ENCODE assay signal across 1 cellular context in genomic region chr7:75732764-75733630, GRCh38.
TF ChIP-seq lines count a peak whose summit lies in the region.

No MANE protein-coding gene starts in this region.

TF ChIP-seq in K562, 482 proteins besides CTCF, POLR2A, EP300 and RAD21 (continued from another document):
- TF ChIP-seq, protein P1, sequence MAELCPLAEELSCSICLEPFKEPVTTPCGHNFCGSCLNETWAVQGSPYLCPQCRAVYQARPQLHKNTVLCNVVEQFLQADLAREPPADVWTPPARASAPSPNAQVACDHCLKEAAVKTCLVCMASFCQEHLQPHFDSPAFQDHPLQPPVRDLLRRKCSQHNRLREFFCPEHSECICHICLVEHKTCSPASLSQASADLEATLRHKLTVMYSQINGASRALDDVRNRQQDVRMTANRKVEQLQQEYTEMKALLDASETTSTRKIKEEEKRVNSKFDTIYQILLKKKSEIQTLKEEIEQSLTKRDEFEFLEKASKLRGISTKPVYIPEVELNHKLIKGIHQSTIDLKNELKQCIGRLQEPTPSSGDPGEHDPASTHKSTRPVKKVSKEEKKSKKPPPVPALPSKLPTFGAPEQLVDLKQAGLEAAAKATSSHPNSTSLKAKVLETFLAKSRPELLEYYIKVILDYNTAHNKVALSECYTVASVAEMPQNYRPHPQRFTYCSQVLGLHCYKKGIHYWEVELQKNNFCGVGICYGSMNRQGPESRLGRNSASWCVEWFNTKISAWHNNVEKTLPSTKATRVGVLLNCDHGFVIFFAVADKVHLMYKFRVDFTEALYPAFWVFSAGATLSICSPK (IDR thresholded peaks at IDR 0.05; ENCODE audit: borderline replicate concordance) = 0 out of 2 replicates have a peak, but pooled peaks have one; percentile 84
- no peak for TF ChIP-seq ZNF143 (CRISPR knock-in tag; IDR thresholded peaks at IDR 0.05)
- TF ChIP-seq, protein P2, sequence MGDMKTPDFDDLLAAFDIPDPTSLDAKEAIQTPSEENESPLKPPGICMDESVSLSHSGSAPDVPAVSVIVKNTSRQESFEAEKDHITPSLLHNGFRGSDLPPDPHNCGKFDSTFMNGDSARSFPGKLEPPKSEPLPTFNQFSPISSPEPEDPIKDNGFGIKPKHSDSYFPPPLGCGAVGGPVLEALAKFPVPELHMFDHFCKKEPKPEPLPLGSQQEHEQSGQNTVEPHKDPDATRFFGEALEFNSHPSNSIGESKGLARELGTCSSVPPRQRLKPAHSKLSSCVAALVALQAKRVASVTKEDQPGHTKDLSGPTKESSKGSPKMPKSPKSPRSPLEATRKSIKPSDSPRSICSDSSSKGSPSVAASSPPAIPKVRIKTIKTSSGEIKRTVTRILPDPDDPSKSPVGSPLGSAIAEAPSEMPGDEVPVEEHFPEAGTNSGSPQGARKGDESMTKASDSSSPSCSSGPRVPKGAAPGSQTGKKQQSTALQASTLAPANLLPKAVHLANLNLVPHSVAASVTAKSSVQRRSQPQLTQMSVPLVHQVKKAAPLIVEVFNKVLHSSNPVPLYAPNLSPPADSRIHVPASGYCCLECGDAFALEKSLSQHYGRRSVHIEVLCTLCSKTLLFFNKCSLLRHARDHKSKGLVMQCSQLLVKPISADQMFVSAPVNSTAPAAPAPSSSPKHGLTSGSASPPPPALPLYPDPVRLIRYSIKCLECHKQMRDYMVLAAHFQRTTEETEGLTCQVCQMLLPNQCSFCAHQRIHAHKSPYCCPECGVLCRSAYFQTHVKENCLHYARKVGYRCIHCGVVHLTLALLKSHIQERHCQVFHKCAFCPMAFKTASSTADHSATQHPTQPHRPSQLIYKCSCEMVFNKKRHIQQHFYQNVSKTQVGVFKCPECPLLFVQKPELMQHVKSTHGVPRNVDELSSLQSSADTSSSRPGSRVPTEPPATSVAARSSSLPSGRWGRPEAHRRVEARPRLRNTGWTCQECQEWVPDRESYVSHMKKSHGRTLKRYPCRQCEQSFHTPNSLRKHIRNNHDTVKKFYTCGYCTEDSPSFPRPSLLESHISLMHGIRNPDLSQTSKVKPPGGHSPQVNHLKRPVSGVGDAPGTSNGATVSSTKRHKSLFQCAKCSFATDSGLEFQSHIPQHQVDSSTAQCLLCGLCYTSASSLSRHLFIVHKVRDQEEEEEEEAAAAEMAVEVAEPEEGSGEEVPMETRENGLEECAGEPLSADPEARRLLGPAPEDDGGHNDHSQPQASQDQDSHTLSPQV (IDR thresholded peaks at IDR 0.05) = peak; percentile 68; the same call in 1 of the 2 replicates
- peak; percentile 55; the same call in 1 of the 2 replicates for TF ChIP-seq ARID1B (IDR thresholded peaks at IDR 0.05)
- TF ChIP-seq TEAD4 (IDR thresholded peaks at IDR 0.05; ENCODE audit: low read length) = peak; percentile 16; the same call in 1 of the 2 replicates
- no peak for TF ChIP-seq TEAD4 (CRISPR knock-in tag; IDR thresholded peaks at IDR 0.05; ENCODE audit: borderline replicate concordance)
- TF ChIP-seq FOSL1 (tag; conservative IDR thresholded peaks at IDR 0.05) = peak; percentile 38; the same call in 1 of the 2 replicates
- no peak for TF ChIP-seq TRIM28 (IDR thresholded peaks at IDR 0.05)
- TF ChIP-seq SMARCA4 (IDR thresholded peaks at IDR 0.05) = peak; percentile 50; the same call in 1 of the 2 replicates
- 0 out of 2 replicates have a peak, but pooled peaks have one; percentile 60 for TF ChIP-seq ZNF395 (CRISPR knock-in tag; IDR thresholded peaks at IDR 0.05)
- TF ChIP-seq ZNF740 (CRISPR knock-in tag; IDR thresholded peaks at IDR 0.05) = no peak
- TF ChIP-seq ZNF740 (tag; IDR thresholded peaks at IDR 0.05) = no peak
- TF ChIP-seq HDAC1 (IDR thresholded peaks at IDR 0.05) = peak in 1 of 2 experiments; percentile 7; a peak in 1 of 4 replicates
- TF ChIP-seq ATF3 (IDR thresholded peaks at IDR 0.05) = peak; percentile 64
- no peak for TF ChIP-seq ATF3 (CRISPR knock-in tag; conservative IDR thresholded peaks at IDR 0.05)
- TF ChIP-seq BHLHE40 (IDR thresholded peaks at IDR 0.05; ENCODE audit: low read length) = peak; percentile 61
- no peak for TF ChIP-seq TCF7L2 (IDR thresholded peaks at IDR 0.05; ENCODE audit: low read depth, low read length)
- TF ChIP-seq CXXC5 (CRISPR knock-in tag; IDR thresholded peaks at IDR 0.05) = peak; percentile 36; the same call in 1 of the 2 replicates
- TF ChIP-seq TARDBP (IDR thresholded peaks at IDR 0.05) = 0 out of 2 replicates have a peak, but pooled peaks have one; percentile 30
- TF ChIP-seq, protein P3, sequence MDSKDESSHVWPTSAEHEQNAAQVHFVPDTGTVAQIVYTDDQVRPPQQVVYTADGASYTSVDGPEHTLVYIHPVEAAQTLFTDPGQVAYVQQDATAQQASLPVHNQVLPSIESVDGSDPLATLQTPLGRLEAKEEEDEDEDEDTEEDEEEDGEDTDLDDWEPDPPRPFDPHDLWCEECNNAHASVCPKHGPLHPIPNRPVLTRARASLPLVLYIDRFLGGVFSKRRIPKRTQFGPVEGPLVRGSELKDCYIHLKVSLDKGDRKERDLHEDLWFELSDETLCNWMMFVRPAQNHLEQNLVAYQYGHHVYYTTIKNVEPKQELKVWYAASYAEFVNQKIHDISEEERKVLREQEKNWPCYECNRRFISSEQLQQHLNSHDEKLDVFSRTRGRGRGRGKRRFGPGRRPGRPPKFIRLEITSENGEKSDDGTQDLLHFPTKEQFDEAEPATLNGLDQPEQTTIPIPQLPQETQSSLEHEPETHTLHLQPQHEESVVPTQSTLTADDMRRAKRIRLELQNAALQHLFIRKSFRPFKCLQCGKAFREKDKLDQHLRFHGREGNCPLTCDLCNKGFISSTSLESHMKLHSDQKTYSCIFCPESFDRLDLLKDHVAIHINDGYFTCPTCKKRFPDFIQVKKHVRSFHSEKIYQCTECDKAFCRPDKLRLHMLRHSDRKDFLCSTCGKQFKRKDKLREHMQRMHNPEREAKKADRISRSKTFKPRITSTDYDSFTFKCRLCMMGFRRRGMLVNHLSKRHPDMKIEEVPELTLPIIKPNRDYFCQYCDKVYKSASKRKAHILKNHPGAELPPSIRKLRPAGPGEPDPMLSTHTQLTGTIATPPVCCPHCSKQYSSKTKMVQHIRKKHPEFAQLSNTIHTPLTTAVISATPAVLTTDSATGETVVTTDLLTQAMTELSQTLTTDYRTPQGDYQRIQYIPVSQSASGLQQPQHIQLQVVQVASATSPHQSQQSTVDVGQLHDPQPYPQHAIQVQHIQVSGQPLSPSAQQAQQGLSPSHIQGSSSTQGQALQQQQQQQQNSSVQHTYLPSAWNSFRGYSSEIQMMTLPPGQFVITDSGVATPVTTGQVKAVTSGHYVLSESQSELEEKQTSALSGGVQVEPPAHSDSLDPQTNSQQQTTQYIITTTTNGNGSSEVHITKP (IDR thresholded peaks at IDR 0.05; ENCODE audit: partially characterized antibody) = peak; percentile 86
- TF ChIP-seq BRD9 (IDR thresholded peaks at IDR 0.05; ENCODE audit: low read depth, partially characterized antibody) = peak; percentile 47
